12 cellular contexts compared by ENCODE assay signal in the genomic region with DNA sequence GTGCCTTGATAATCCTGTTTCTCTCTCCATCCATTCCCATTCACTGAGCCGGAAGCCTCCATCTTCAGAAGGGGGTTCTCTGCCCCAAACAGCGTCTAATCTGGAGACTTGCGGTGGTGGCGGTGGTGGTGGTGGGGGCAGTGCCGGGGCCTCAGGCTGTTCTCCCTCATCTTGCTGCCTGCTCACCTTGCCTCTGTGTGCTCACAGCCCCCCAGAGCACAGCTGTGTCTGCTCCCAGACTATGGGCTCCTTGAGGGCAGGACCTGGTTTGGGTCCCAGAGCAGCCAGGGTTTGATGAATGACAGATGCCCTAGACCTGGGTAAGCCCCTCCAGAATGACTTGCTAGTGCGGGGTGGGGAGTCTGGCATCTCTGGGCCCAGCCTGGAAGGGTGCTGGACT. TPM values are rescaled to one million over a fixed set of nuclear protein-coding genes. Genes with fewer than 3 reads are reported as not detected.
DNase-seq lines count a peak whose midpoint lies in the region; ATAC-seq and TF ChIP-seq lines count a peak whose summit lies in the region.
"Had no signal": no experiment of that assay in that cellular context is flagged by ENCODE, and none has a peak within 500 bp of the region (broad histone marks: within the 10 kb centered on the region; RNA-seq: fewer than 3 reads in every experiment).

No MANE protein-coding gene starts in this region.

- H3K4me3 ChIP-seq in left ventricle myocardium inferior: no peak overlapping the region
- H3K4me3 ChIP-seq in right cardiac atrium (ENCODE audit: low read length): no peak overlapping the region
- H3K4me3 ChIP-seq in muscle layer of colon (ENCODE audit: low read depth in 1 of 2, low read length in 2 of 2): no peak overlapping the region
- no peak overlapping the region for H3K4me3 ChIP-seq in PC-3 (ENCODE audit: low read length)
- H3K4me3 ChIP-seq in HAP-1: no peak overlapping the region
- H3K4me3 ChIP-seq: SJSA1 had no signal

- H3K9ac ChIP-seq in muscle layer of colon (ENCODE audit: low read length): no peak overlapping the region
- H3K9ac ChIP-seq in PC-3 (ENCODE audit: low read length): no peak overlapping the region

- H3K27me3 ChIP-seq in left ventricle myocardium inferior (ENCODE audit: low read depth): no peaks in the 10 kb centered on the region
- H3K27me3 ChIP-seq in right cardiac atrium (ENCODE audit: control insufficient read depth, insufficient read depth): no peaks in the 10 kb centered on the region
- H3K27me3 ChIP-seq in muscle layer of colon (ENCODE audit: control insufficient read depth in 1 of 2, insufficient read depth in 2 of 2, low read length in 2 of 2): no peaks in the 10 kb centered on the region
- H3K27me3 ChIP-seq in PC-3 (ENCODE audit: low read length): no peaks in the 10 kb centered on the region
- H3K27me3 ChIP-seq in HAP-1 (ENCODE audit: low read depth): peaks cover 7% of the 10 kb centered on the region; the same call in 1 of the 2 replicates
- H3K27me3 ChIP-seq: BE2C, SJSA1 had no signal

- no TSS peak for BruUV-seq in PC-3 (replicated peaks; lab: Mats Ljungman, UMichigan)

- H3K9me3 Mint-ChIP-seq in activated naive CD4-positive, alpha-beta T cell treated with anti-CD3 and anti-CD28 coated beads, Interleukin-2, amount 50 U/mL, for 72 hours: no peaks in the 10 kb centered on the region

- no peaks in the 10 kb centered on the region for H3K9me2 ChIP-seq in PC-3 (replicated peaks; ENCODE audit: low read length)

- WGBS in right cardiac atrium: 94% methylated on average over 6 of the region's 6 CpGs

- H2AFZ ChIP-seq in PC-3 (ENCODE audit: low read length): no peak overlapping the region

- peaks cover 24 to 38% of the 10 kb centered on the region in 2 donors for H3K36me3 Mint-ChIP-seq in activated naive CD4-positive, alpha-beta T cell treated with anti-CD3 and anti-CD28 coated beads, Interleukin-2, amount 50 U/mL, for 72 hours

- H3K27ac ChIP-seq in left ventricle myocardium inferior (replicated peaks) (peak overlapping the region; percentile 59), right cardiac atrium (ENCODE audit: low read length) (no peak overlapping the region), muscle layer of colon (ENCODE audit: low read depth, low read length) (peak overlapping the region; percentile 12), PC-3 (ENCODE audit: low read length) (no peak overlapping the region)
- H3K27ac ChIP-seq: SJSA1 had no signal

- H3K79me2 ChIP-seq in PC-3 (ENCODE audit: low read length): no peaks in the 10 kb centered on the region

- no peaks in the 10 kb centered on the region for H3K36me3 ChIP-seq in left ventricle myocardium inferior
- no peaks in the 10 kb centered on the region for H3K36me3 ChIP-seq in muscle layer of colon (ENCODE audit: insufficient read depth, low read length)
- no peaks in the 10 kb centered on the region for H3K36me3 ChIP-seq in PC-3 (ENCODE audit: low read depth, low read length)
- H3K36me3 ChIP-seq in HAP-1 (replicated peaks): no peaks in the 10 kb centered on the region
- H3K36me3 ChIP-seq: BE2C, SJSA1 had no signal

- no peak overlapping the region for H3K4me2 ChIP-seq in PC-3 (ENCODE audit: low read length)

- H3K4me1 ChIP-seq in left ventricle myocardium inferior: peaks cover 23% of the 10 kb centered on the region
- H3K4me1 ChIP-seq in right cardiac atrium (ENCODE audit: control insufficient read depth, insufficient read depth, low read length): peaks cover 5% of the 10 kb centered on the region
- peaks cover 15% of the 10 kb centered on the region for H3K4me1 ChIP-seq in muscle layer of colon (ENCODE audit: insufficient read depth, low read length)
- 0 out of 2 replicates have a peak, but pooled peaks cover 6% of the 10 kb centered on the region for H3K4me1 ChIP-seq in PC-3 (ENCODE audit: insufficient read depth, low read length)
- H3K4me1 ChIP-seq in HAP-1: no peaks in the 10 kb centered on the region
- H3K4me1 ChIP-seq: SJSA1 had no signal

- H3K9me3 ChIP-seq in left ventricle myocardium inferior (replicated peaks) (no peaks in the 10 kb centered on the region), right cardiac atrium (ENCODE audit: control insufficient read depth, low read length) (no peaks in the 10 kb centered on the region), muscle layer of colon (ENCODE audit: low read length) (no peaks in the 10 kb centered on the region), PC-3 (ENCODE audit: low read length) (no peaks in the 10 kb centered on the region), HAP-1 (no peaks in the 10 kb centered on the region)
- H3K9me3 ChIP-seq: BE2C, SJSA1 had no signal

- peak overlapping the region; percentile 96 for H3K27ac Mint-ChIP-seq in activated naive CD4-positive, alpha-beta T cell treated with anti-CD3 and anti-CD28 coated beads, Interleukin-2, amount 50 U/mL, for 72 hours

- in situ Hi-C loops in HAP-1 (cut with MboI; ENCODE audit: low sequenced_read_pairs): no loop called here

- DNase-seq in left ventricle myocardium inferior (no peak), right cardiac atrium (no peak), PC-3 (no peak), H4 (ENCODE audit: low spot score) (no peak), HAP-1 (ENCODE audit: low spot score in 2 of 2) (no peak), NCI-H345 (lab: John Stamatoyannopoulos, UW) (no peak)
- no peak for DNase-seq in activated naive CD4-positive, alpha-beta T cell treated with anti-CD3 and anti-CD28 coated beads, Interleukin-2, amount 50 U/mL, for 72 hours (ENCODE audit: low spot score in 2 of 2)
- DNase-seq: foreskin melanocyte had no signal

- POLR2A ChIA-PET in PC-3 (lab: Charles Lee; ENCODE audit: unreplicated experiment): no interaction called here

- ATAC-seq in right cardiac atrium (no peak), PC-3 (no peak)
- peak; percentile 13 to 27 for ATAC-seq in activated naive CD4-positive, alpha-beta T cell treated with anti-CD3 and anti-CD28 coated beads, Interleukin-2, amount 50 U/mL, for 72 hours

- H3F3A ChIP-seq in PC-3 (ENCODE audit: low read length, unreplicated experiment): no peaks in the 10 kb centered on the region

- intact Hi-C loops in left ventricle myocardium inferior (cut with micrococcal nuclease) (no loop called here), right cardiac atrium (cut with DNase I) (no loop called here), PC-3 (cut with micrococcal nuclease) (no loop called here)

- no peaks in the 10 kb centered on the region for H4K20me1 ChIP-seq in PC-3 (ENCODE audit: low read length)

- CTCF ChIA-PET in PC-3 (lab: Charles Lee): no interaction called here

- TF ChIP-seq CTCF in left ventricle myocardium inferior (IDR thresholded peaks at IDR 0.05; ENCODE audit: borderline replicate concordance): no peak
- TF ChIP-seq CTCF in PC-3 (conservative IDR thresholded peaks at IDR 0.05; ENCODE audit: low read depth, low read length): no peak

RNA-seq across cellular contexts. Expression of gene PSTPIP1, which starts 0.4 kb away (rescaled TPM):
- total RNA-seq in left ventricle myocardium inferior (3.5 TPM), right cardiac atrium (1 to 10 TPM; 2.9 to 6.0 (median 5.5) TPM), PC-3 (2014; rRNA removed) (not detected in 2 replicates)
- 1.9 TPM for polyA plus RNA-seq in right cardiac atrium
- total RNA-seq in activated naive CD4-positive, alpha-beta T cell treated with anti-CD3 and anti-CD28 coated beads, Interleukin-2, amount 50 U/mL, for 72 hours: 100 to 1,000 TPM in 1 of 2 donors, 10 to 100 TPM in 1; 95.5 to 149 TPM
- total RNA-seq in H4 (2014; rRNA removed; shearing (Covaris generic)): 0.19 TPM in 1 of 2 replicates, not detected in the other
- total RNA-seq: LHCN-M2, SJSA1 had no signal

Comparison
In these comparisons a context has a peak if more than half of its experiments do, and no peak if none do; other contexts are left out.
1. H3K27ac ChIP-seq: peak in left ventricle myocardium inferior (single experiment) and muscle layer of colon (single experiment); none in right cardiac atrium (single experiment) and PC-3 (single experiment).
2. ATAC-seq: peak in activated naive CD4-positive, alpha-beta T cell treated with anti-CD3 and anti-CD28 coated beads, Interleukin-2, amount 50 U/mL, for 72 hours (2 of 2); none in right cardiac atrium (0 of 2) and PC-3 (single experiment).
3. RNA of gene PSTPIP1, which starts 0.4 kb away (total RNA-seq): 95.5 to 149 TPM in activated naive CD4-positive, alpha-beta T cell treated with anti-CD3 and anti-CD28 coated beads, Interleukin-2, amount 50 U/mL, for 72 hours; 2.9 to 6.0 TPM in right cardiac atrium, 3.5 TPM in left ventricle myocardium inferior (single experiment), 0.19 TPM in H4 and not detected in PC-3; every median in the first group is over 10 times any median in the second.